In the genomic region with DNA sequence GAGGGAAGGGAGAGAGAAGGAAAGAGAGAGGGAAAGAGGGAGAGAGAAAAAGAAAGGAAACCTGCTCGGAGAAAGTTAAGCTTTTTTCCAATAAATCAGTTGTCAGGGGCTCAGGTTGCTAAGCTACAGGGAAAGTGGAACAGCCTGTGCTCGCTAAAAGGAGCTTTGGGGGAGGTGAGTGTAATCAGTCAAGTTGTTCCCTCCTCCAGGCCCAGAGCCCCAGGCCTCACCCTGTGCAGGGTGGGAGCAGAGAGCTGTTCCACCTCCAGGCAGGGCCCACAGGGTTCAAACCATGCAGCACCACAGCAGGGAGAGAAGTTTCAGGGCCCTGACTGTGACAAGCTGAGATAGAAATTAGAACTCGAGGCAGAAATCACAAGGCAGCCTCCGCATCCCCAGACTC, we compare ENCODE assay signal across 16 cellular contexts. TPM values are rescaled to one million over a fixed set of nuclear protein-coding genes. Genes with fewer than 3 reads are reported as not detected.
A peak's percentile ranks its signal among the peaks of the same experiment; 100 is the strongest.
DNase-seq lines count a peak whose midpoint lies in the region; ATAC-seq and TF ChIP-seq lines count a peak whose summit lies in the region.
"Had no signal": no experiment of that assay in that cellular context is flagged by ENCODE, and none has a peak within 500 bp of the region (broad histone marks: within the 10 kb centered on the region; RNA-seq: fewer than 3 reads in every experiment).

No MANE protein-coding gene starts in this region.

- H3K4me3 ChIP-seq in fibroblast of villous mesenchyme (ENCODE audit: low read depth, low read length): no peak overlapping the region
- H3K4me3 ChIP-seq: SJSA1, smooth muscle cell had no signal

- H3K27ac Mint-ChIP-seq in activated T-cell treated with anti-CD3 and anti-CD28 coated beads, Interleukin-2, amount 50 U/mL, for 24 hours: peak overlapping the region; percentile 19
- no peak overlapping the region for H3K27ac Mint-ChIP-seq in T-helper 2 cell treated with Interferon-gamma antibody and Interleukin-4, amounts not matched to agents 5 μg/mL and 100 μg/mL, for 36 hours

- peak; percentile 60 for ATAC-seq in omental fat pad (ENCODE audit: low FRiP score)
- no peak for ATAC-seq in HG02763 (IDR thresholded peaks at IDR 0.05; ENCODE audit: unreplicated experiment)
- no peak for ATAC-seq in HG03520 (IDR thresholded peaks at IDR 0.05; ENCODE audit: unreplicated experiment)
- ATAC-seq: HCT116; left lobe of liver; naive thymus-derived CD8-positive, alpha-beta T cell had no signal

- no peaks in the 10 kb centered on the region for H3K9me3 Mint-ChIP-seq in activated T-cell treated with anti-CD3 and anti-CD28 coated beads, Interleukin-2, amount 50 U/mL, for 24 hours
- no peaks in the 10 kb centered on the region for H3K9me3 Mint-ChIP-seq in T-helper 2 cell treated with Interferon-gamma antibody and Interleukin-4, amounts not matched to agents 5 μg/mL and 100 μg/mL, for 36 hours
- H3K9me3 Mint-ChIP-seq: naive thymus-derived CD8-positive, alpha-beta T cell had no signal

- H3K4me1 Mint-ChIP-seq in activated T-cell treated with anti-CD3 and anti-CD28 coated beads, Interleukin-2, amount 50 U/mL, for 24 hours (ENCODE audit: low read depth): no peaks in the 10 kb centered on the region
- no peaks in the 10 kb centered on the region for H3K4me1 Mint-ChIP-seq in T-helper 2 cell treated with Interferon-gamma antibody and Interleukin-4, amounts not matched to agents 5 μg/mL and 100 μg/mL, for 36 hours (ENCODE audit: low read depth)

- H3K4me3 Mint-ChIP-seq in activated T-cell treated with anti-CD3 and anti-CD28 coated beads, Interleukin-2, amount 50 U/mL, for 24 hours: no peak overlapping the region
- no peak overlapping the region for H3K4me3 Mint-ChIP-seq in T-helper 2 cell treated with Interferon-gamma antibody and Interleukin-4, amounts not matched to agents 5 μg/mL and 100 μg/mL, for 36 hours
- H3K4me3 Mint-ChIP-seq: naive thymus-derived CD8-positive, alpha-beta T cell had no signal

- TF ChIP-seq CTCF in fibroblast of villous mesenchyme (IDR thresholded peaks at IDR 0.05; ENCODE audit: insufficient read depth, low read depth, low read length) (no peak), omental fat pad (IDR thresholded peaks at IDR 0.05) (no peak)

- H3K36me3 Mint-ChIP-seq in activated T-cell treated with anti-CD3 and anti-CD28 coated beads, Interleukin-2, amount 50 U/mL, for 24 hours (ENCODE audit: low read depth): no peaks in the 10 kb centered on the region
- no peaks in the 10 kb centered on the region for H3K36me3 Mint-ChIP-seq in T-helper 2 cell treated with Interferon-gamma antibody and Interleukin-4, amounts not matched to agents 5 μg/mL and 100 μg/mL, for 36 hours (ENCODE audit: low read depth)
- H3K36me3 Mint-ChIP-seq: naive thymus-derived CD8-positive, alpha-beta T cell had no signal

- no peak for DNase-seq in activated T-cell treated with anti-CD3 and anti-CD28 coated beads, Interleukin-2, amount 50 U/mL, for 24 hours
- DNase-seq in activated T-cell treated with anti-CD3 and anti-CD28 coated beads, Interleukin-2, amount 50 U/mL, for 48 hours: no peak
- DNase-seq in fibroblast of villous mesenchyme (ENCODE audit: low read depth): peak; percentile 58
- no peak for DNase-seq in omental fat pad (ENCODE audit: low spot score)
- no peak for DNase-seq in T-helper 2 cell treated with Interferon-gamma antibody and Interleukin-4, amounts not matched to agents 5 μg/mL and 100 μg/mL, for 36 hours (ENCODE audit: low spot score)
- DNase-seq in CD1c-positive myeloid dendritic cell (ENCODE audit: extremely low spot score): no peak
- DNase-seq: activated naive CD4-positive, alpha-beta T cell treated with anti-CD3 and anti-CD28 coated beads, Interleukin-2, amount 50 U/mL, for 16 hours; central memory CD4-positive, alpha-beta T cell; naive thymus-derived CD8-positive, alpha-beta T cell; NCI-H2029 treated with DMSO at 0.1 percent for 48 hours had no signal

- no peaks in the 10 kb centered on the region for H3K27me3 Mint-ChIP-seq in activated T-cell treated with anti-CD3 and anti-CD28 coated beads, Interleukin-2, amount 50 U/mL, for 24 hours
- no peaks in the 10 kb centered on the region for H3K27me3 Mint-ChIP-seq in T-helper 2 cell treated with Interferon-gamma antibody and Interleukin-4, amounts not matched to agents 5 μg/mL and 100 μg/mL, for 36 hours (ENCODE audit: low read depth)

RNA-seq across cellular contexts. Expression of a gene that starts 56.4 kb away (rescaled TPM):
- total RNA-seq in fibroblast of villous mesenchyme (172 and 279 TPM in 2 replicates), omental fat pad (100 to 1,000 TPM; 139 to 262 (median 176) TPM)
